Comparison of ENCODE assay signal across 13 cellular contexts in genomic region chr16:1680361-1680760, GRCh38. TPM values are rescaled to one million over a fixed set of nuclear protein-coding genes. Genes with fewer than 3 reads are reported as not detected.
DNase-seq lines count a peak whose midpoint lies in the region; ATAC-seq, FAIRE-seq and TF ChIP-seq lines count a peak whose summit lies in the region.
"Had no signal": no experiment of that assay in that cellular context is flagged by ENCODE, and none has a peak within 500 bp of the region (broad histone marks: within the 10 kb centered on the region; RNA-seq: fewer than 3 reads in every experiment).

No MANE protein-coding gene starts in this region.

- peaks cover 12% of the 10 kb centered on the region for H4K20me1 ChIP-seq in Loucy (ENCODE audit: insufficient read depth, low read length, poor library complexity, severe bottlenecking)
- H4K20me1 ChIP-seq in H1 (replicated peaks in 1 of 2; ENCODE audit: control insufficient read depth in 1 of 2, insufficient read depth in 2 of 2, low read length in 2 of 2) = peaks cover 13 to 28% of the 10 kb centered on the region in 2 experiments
- H4K20me1 ChIP-seq in Karpas-422 (ENCODE audit: insufficient read depth, low read depth, low read length) = peaks cover 5% of the 10 kb centered on the region

- H3K27me3 ChIP-seq in Loucy (ENCODE audit: insufficient read depth, low read length, poor library complexity, severe bottlenecking) (no peaks in the 10 kb centered on the region), H1 (replicated peaks in 1 of 4; ENCODE audit: control insufficient read depth in 3 of 4, extremely low read depth in 1 of 4, insufficient read depth in 3 of 4, low read length in 3 of 4) (no peaks in the 10 kb centered on the region), Karpas-422 (ENCODE audit: low read length) (no peaks in the 10 kb centered on the region)

- H3K79me1 ChIP-seq in H1 (ENCODE audit: low read depth, low read length) = peaks cover 11% of the 10 kb centered on the region

- H4K91ac ChIP-seq in H1 (replicated peaks; ENCODE audit: insufficient read length, low read length) = no peak overlapping the region

- H3K79me2 ChIP-seq in Loucy (ENCODE audit: insufficient read depth, low read length) = peaks cover 52% of the 10 kb centered on the region
- H3K79me2 ChIP-seq in H1 (ENCODE audit: control insufficient read depth in 1 of 2, insufficient read depth in 2 of 2, low read length in 2 of 2) = peaks cover 47 to 71% of the 10 kb centered on the region in 2 experiments
- peaks cover 72% of the 10 kb centered on the region for H3K79me2 ChIP-seq in Karpas-422 (ENCODE audit: low read length)

- TF ChIP-seq EP300 in H1 (IDR thresholded peaks at IDR 0.05; ENCODE audit: borderline replicate concordance in 1 of 2, low read depth in 2 of 2, low read length in 2 of 2) = no peak

- no peak overlapping the region for H2AFZ ChIP-seq in Loucy (ENCODE audit: low read length)
- no peak overlapping the region for H2AFZ ChIP-seq in H1 (ENCODE audit: low read length)
- no peak overlapping the region for H2AFZ ChIP-seq in Karpas-422 (ENCODE audit: low read length)

- no peaks in the 10 kb centered on the region for H3K9me3 Mint-ChIP-seq in activated T-cell treated with anti-CD3 and anti-CD28 coated beads, Interleukin-2, amount 50 U/mL, for 24 hours
- H3K9me3 Mint-ChIP-seq in osteocyte (ENCODE audit: unreplicated experiment) = no peaks in the 10 kb centered on the region

- peaks cover 3% of the 10 kb centered on the region for H3K4me1 ChIP-seq in Loucy (ENCODE audit: insufficient read depth, low read length, poor library complexity, severe bottlenecking)
- peaks cover 0 to 10% (median 2%) of the 10 kb centered on the region in 4 experiments; a peak in 4 of 7 replicates for H3K4me1 ChIP-seq in H1 (replicated peaks in 1 of 4; ENCODE audit: control insufficient read depth in 3 of 4, insufficient read depth in 4 of 4, low read length in 3 of 4)
- peaks cover 16% of the 10 kb centered on the region for H3K4me1 ChIP-seq in Karpas-422 (ENCODE audit: low read length)

- H3K4me3 ChIP-seq in Loucy (ENCODE audit: low read length, poor library complexity, severe bottlenecking) (peak overlapping the region; percentile 90), H1 (ENCODE audit: extremely low read depth in 1 of 4, insufficient read depth in 2 of 4, low read depth in 3 of 4, low read length in 4 of 4) (peak overlapping the region in 1 of 4 experiments; percentile 25; a peak in 1 of 8 replicates), Karpas-422 (ENCODE audit: low read length) (no peak overlapping the region)

- CTCF ChIA-PET in H1 (lab: Charles Lee; ENCODE audit: partially characterized antibody) = interaction anchor here (2.4 to 2.5 kb wide), 2 partner anchors 26 to 43 kb away, joined by 6 to 11 read pairs; partner anchors contain the start of gene MAPK8IP3

- no peak overlapping the region for H2BK20ac ChIP-seq in H1 (ENCODE audit: low read length)

- H3K27me3 Mint-ChIP-seq in activated T-cell treated with anti-CD3 and anti-CD28 coated beads, Interleukin-2, amount 50 U/mL, for 24 hours = no peaks in the 10 kb centered on the region
- no peaks in the 10 kb centered on the region for H3K27me3 Mint-ChIP-seq in osteocyte (ENCODE audit: unreplicated experiment)

- H3K4ac ChIP-seq in H1 (replicated peaks; ENCODE audit: insufficient read length, low read depth, low read length) = no peak overlapping the region

- peaks cover 8% of the 10 kb centered on the region for H3K23me2 ChIP-seq in H1 (ENCODE audit: low read depth, low read length)

- H2BK120ac ChIP-seq in H1 (replicated peaks; ENCODE audit: low read depth, low read length) = no peak overlapping the region

- H4K8ac ChIP-seq in H1 (ENCODE audit: extremely low read depth, insufficient read depth, low read length) = no peak overlapping the region

- no peak overlapping the region for H2AK5ac ChIP-seq in H1 (ENCODE audit: low read depth, low read length)

- peaks cover 38% of the 10 kb centered on the region for H3K4me1 Mint-ChIP-seq in activated T-cell treated with anti-CD3 and anti-CD28 coated beads, Interleukin-2, amount 50 U/mL, for 24 hours (ENCODE audit: low read depth)
- H3K4me1 Mint-ChIP-seq in osteocyte (ENCODE audit: unreplicated experiment) = peaks cover 24% of the 10 kb centered on the region

- POLR2A ChIA-PET in H1 (lab: Charles Lee; ENCODE audit: partially characterized antibody) = interaction anchor here (1.1 to 2.9 kb wide), 6 partner anchors 9 to 80 kb away, joined by 3 to 16 read pairs (median 3); partner anchors contain the start of gene MAPK8IP3

- H3K9ac ChIP-seq in Loucy (ENCODE audit: low read depth, low read length, poor library complexity, severe bottlenecking) = peak overlapping the region; percentile 43
- H3K9ac ChIP-seq in H1 (replicated peaks in 1 of 4; ENCODE audit: extremely low read depth in 1 of 4, low read depth in 3 of 4, low read length in 3 of 4) = no peak overlapping the region; a peak in 1 of 7 replicates
- no peak overlapping the region for H3K9ac ChIP-seq in Karpas-422 (ENCODE audit: low read length)

- intact Hi-C loops in left ventricle myocardium superior (cut with micrococcal nuclease) = no loop called here

- H3K36me3 Mint-ChIP-seq in activated T-cell treated with anti-CD3 and anti-CD28 coated beads, Interleukin-2, amount 50 U/mL, for 24 hours (ENCODE audit: low read depth) = peaks cover 67% of the 10 kb centered on the region
- peaks cover 4% of the 10 kb centered on the region for H3K36me3 Mint-ChIP-seq in osteocyte (ENCODE audit: unreplicated experiment)

- H3K18ac ChIP-seq in H1 (ENCODE audit: extremely low read depth, low read length) = no peak overlapping the region

- TF ChIP-seq RAD21 in H1 (IDR thresholded peaks at IDR 0.05 in 1 of 2, conservative IDR thresholded peaks at IDR 0.05 in 1 of 2; ENCODE audit: low read depth in 2 of 2, low read length in 2 of 2) = no peak

- H2BK12ac ChIP-seq in H1 (ENCODE audit: low read depth, low read length) = no peak overlapping the region

- H3K56ac ChIP-seq in H1 (replicated peaks; ENCODE audit: insufficient read length, low read depth, low read length) = no peak overlapping the region

- ATAC-seq in left ventricle myocardium superior = no peak

- H3K9me2 ChIP-seq in Loucy (replicated peaks; ENCODE audit: low read depth, low read length) = no peaks in the 10 kb centered on the region
- no peaks in the 10 kb centered on the region for H3K9me2 ChIP-seq in Karpas-422 (replicated peaks; ENCODE audit: insufficient read depth, low read length)

- H3K9me3 ChIP-seq in Loucy (ENCODE audit: insufficient read depth, low read depth, low read length) (no peaks in the 10 kb centered on the region), H1 (ENCODE audit: insufficient read depth in 2 of 2, low read depth in 1 of 2, low read length in 1 of 2) (no peaks in the 10 kb centered on the region), Karpas-422 (ENCODE audit: low read length) (no peaks in the 10 kb centered on the region)

- H3K4me2 ChIP-seq in Loucy (ENCODE audit: low read depth, low read length, poor library complexity, severe bottlenecking) (peak overlapping the region; percentile 92), H1 (ENCODE audit: insufficient read depth in 1 of 2, low read depth in 2 of 2, low read length in 2 of 2) (peak overlapping the region; percentile 40 to 89), Karpas-422 (ENCODE audit: low read depth, low read length, poor library complexity, severe bottlenecking) (no peak overlapping the region)

- H3K36me3 ChIP-seq in Loucy (ENCODE audit: insufficient read depth, low read length) (no peaks in the 10 kb centered on the region; the same call in 1 of the 2 replicates), H1 (ENCODE audit: control insufficient read depth in 2 of 4, insufficient read depth in 4 of 4, low read length in 3 of 4) (peaks cover 5 to 24% (median 14%) of the 10 kb centered on the region in 4 experiments), Karpas-422 (ENCODE audit: insufficient read depth, low read length) (peaks cover 8% of the 10 kb centered on the region; the same call in 1 of the 2 replicates)

- peak overlapping the region; percentile 47 for H3K27ac Mint-ChIP-seq in activated T-cell treated with anti-CD3 and anti-CD28 coated beads, Interleukin-2, amount 50 U/mL, for 24 hours
- peak overlapping the region; percentile 38 for H3K27ac Mint-ChIP-seq in osteocyte (ENCODE audit: unreplicated experiment)

- H3K23ac ChIP-seq in H1 (ENCODE audit: insufficient read length) = no peak overlapping the region

- no peak for FAIRE-seq in H1 (lab: Jason Lieb, UNC)

- TF ChIP-seq CTCF in Loucy (conservative IDR thresholded peaks at IDR 0.05; ENCODE audit: low read length) (no peak), H1 (IDR thresholded peaks at IDR 0.05; ENCODE audit: control extremely low read depth in 1 of 3, insufficient read depth in 1 of 3, low read depth in 1 of 3, low read length in 3 of 3) (no peak), osteocyte (IDR thresholded peaks at IDR 0.05) (no peak)

- H2BK15ac ChIP-seq in H1 (ENCODE audit: low read length) = no peak overlapping the region

- peak overlapping the region; percentile 56; the same call in 1 of the 2 replicates for H2BK5ac ChIP-seq in H1 (ENCODE audit: low read depth, low read length)

- no peak for TF ChIP-seq POLR2A in H1 (IDR thresholded peaks at IDR 0.05; ENCODE audit: control extremely low read depth in 1 of 2, low read depth in 2 of 2, low read length in 2 of 2)

- H4K5ac ChIP-seq in H1 (ENCODE audit: insufficient read length, low read depth, low read length) = no peak overlapping the region

- peak overlapping the region; percentile 95 for H3K4me3 Mint-ChIP-seq in activated T-cell treated with anti-CD3 and anti-CD28 coated beads, Interleukin-2, amount 50 U/mL, for 24 hours
- H3K4me3 Mint-ChIP-seq in osteocyte (ENCODE audit: unreplicated experiment) = no peak overlapping the region

- 91% methylated on average over 14 of the region's 14 CpGs; no CpG with 5 or more reads in 1 of the 2 experiments for whole genome bisulfite sequencing in H1 (ENCODE audit: extremely low coverage in 1 of 2, insufficient coverage in 1 of 2, insufficient read length in 1 of 2, insufficient replicate concordance in 2 of 2, low coverage in 1 of 2, low lambda C conversion rate in 2 of 2, missing lambda C conversion rate in 1 of 2), 2 experiments

- no peak for DNase-seq in activated T-cell treated with anti-CD3 and anti-CD28 coated beads, Interleukin-2, amount 50 U/mL, for 24 hours
- no peak for DNase-seq in activated T-cell treated with anti-CD3 and anti-CD28 coated beads, Interleukin-2, amount 50 U/mL, for 48 hours
- DNase-seq in H1 (ENCODE audit: low read depth in 1 of 2, low spot score in 2 of 2) (no peak), osteocyte (ENCODE audit: extremely low spot score, unreplicated experiment) (no peak), Karpas-422 (no peak), foreskin melanocyte (no peak), left ventricle myocardium superior (no peak)
- DNase-seq: NCI-H510A; retina; SHP77; stimulated activated CD4-positive, alpha-beta T cell treated with anti-CD3 and anti-CD28 coated beads, Interleukin-4, amount 100 ng/mL, for 4 hours; stimulated activated naive CD4-positive, alpha-beta T cell treated with Interleukin-2 at 50 U/mL for 16 hours had no signal

- H3K27ac ChIP-seq in H1 (ENCODE audit: low read depth, low read length) (peak overlapping the region; percentile 48; the same call in 1 of the 2 replicates), Karpas-422 (ENCODE audit: low read length) (no peak overlapping the region)

- no peaks in the 10 kb centered on the region for H3F3A ChIP-seq in Loucy (ENCODE audit: low read depth)

- H3K14ac ChIP-seq in H1 (ENCODE audit: insufficient read length) = no peak overlapping the region

RNA-seq across cellular contexts. Expression of gene JPT2, which starts 2.3 kb away (rescaled TPM):
- total RNA-seq in H1 (2021; fragmentation: NEBNext Ultra II Directional; extraction: Animal tissue kit (Norgen Biotek cat#: 25700)) = 197 and 199 TPM in 2 replicates
- 67.6 and 70.8 TPM in 2 replicates for polyA plus RNA-seq in H1 (2011; rRNA removed)
- 86.6 TPM for polyA plus RNA-seq in H1 (2011; cell fraction: cytosol; rRNA removed)
- polyA plus RNA-seq in H1 (2011; cell fraction: nucleus; rRNA removed) = 66.1 TPM
- polyA plus RNA-seq in H1 (2012, experiment 1 of 2) = 108 to 121 TPM (median 116 TPM) in 4 replicates
- polyA plus RNA-seq in H1 (2012, experiment 2 of 2) = 65.0 TPM
- polyA plus RNA-seq in H1 (2013, experiment 1 of 2) = 101 TPM
- 104 TPM for polyA plus RNA-seq in H1 (2013, experiment 2 of 2)
- 76.5 and 91.0 TPM in 2 replicates for polyA minus RNA-seq in H1 (2011; rRNA and poly(A)+ RNA removed)
- 55.5 TPM for polyA minus RNA-seq in H1 (2011; cell fraction: cytosol; rRNA and poly(A)+ RNA removed)
- 37.6 TPM for polyA minus RNA-seq in H1 (2011; cell fraction: nucleus; rRNA and poly(A)+ RNA removed)
- 53.6 and 55.1 TPM in 2 replicates for total RNA-seq in osteocyte
- 26.2 and 35.6 TPM in 2 replicates for total RNA-seq in Karpas-422 (2014; rRNA removed; shearing (Covaris generic); ENCODE audit: low replicate concordance)
- total RNA-seq in left ventricle myocardium superior = 41.6 TPM

RNA-seq across cellular contexts. Expression of gene MAPK8IP3, which starts 25.6 kb away (rescaled TPM):
- 41.4 and 43.4 TPM in 2 replicates for total RNA-seq in H1 (2021; fragmentation: NEBNext Ultra II Directional; extraction: Animal tissue kit (Norgen Biotek cat#: 25700))
- 16.9 and 27.9 TPM in 2 replicates for polyA plus RNA-seq in H1 (2011; rRNA removed)
- polyA plus RNA-seq in H1 (2011; cell fraction: cytosol; rRNA removed) = 32.3 TPM
- polyA plus RNA-seq in H1 (2011; cell fraction: nucleus; rRNA removed) = 174 TPM
- 31.6 to 50.2 TPM (median 47.8 TPM) in 4 replicates for polyA plus RNA-seq in H1 (2012, experiment 1 of 2)
- polyA plus RNA-seq in H1 (2012, experiment 2 of 2) = 19.0 TPM
- 28.5 TPM for polyA plus RNA-seq in H1 (2013, experiment 1 of 2)
- polyA plus RNA-seq in H1 (2013, experiment 2 of 2) = 25.8 TPM
- polyA minus RNA-seq in H1 (2011; rRNA and poly(A)+ RNA removed) = 20.9 and 23.0 TPM in 2 replicates
- polyA minus RNA-seq in H1 (2011; cell fraction: cytosol; rRNA and poly(A)+ RNA removed) = 32.1 TPM
- polyA minus RNA-seq in H1 (2011; cell fraction: nucleus; rRNA and poly(A)+ RNA removed) = 67.2 TPM
- total RNA-seq in osteocyte = 89.7 and 105 TPM in 2 replicates
- total RNA-seq in Karpas-422 (2014; rRNA removed; shearing (Covaris generic); ENCODE audit: low replicate concordance) = 59.2 and 82.4 TPM in 2 replicates
- total RNA-seq in left ventricle myocardium superior = 80.3 TPM
